In genomic region chr22:19479358-19480172, GRCh38 we compare ENCODE assay signal across 8 cellular contexts. TPM values are rescaled to one million over a fixed set of nuclear protein-coding genes. Genes with fewer than 3 reads are reported as not detected.
DNase-seq lines count a peak whose midpoint lies in the region; ATAC-seq and TF ChIP-seq lines count a peak whose summit lies in the region.

Gene CDC45, plus strand, starts transcription at chr22:19479920. Its CDS starts 49 bp downstream, at chr22:19479969.

- H3K36me3 Mint-ChIP-seq in natural killer cell: no peaks in the 10 kb centered on the region

- peak; percentile 90 to 96 (median 90) for ATAC-seq in natural killer cell

- no peaks in the 10 kb centered on the region for H3K27me3 ChIP-seq in H7 (ENCODE audit: control insufficient read depth, insufficient read depth, low read length)

- TF ChIP-seq CTCF in natural killer cell (IDR thresholded peaks at IDR 0.05): no peak

- intact Hi-C loops in natural killer cell (cut with micrococcal nuclease): loop anchor here (1.0 to 10.0 kb wide), 9 partner anchors 47 to 357 kb away; partner anchors contain the start of genes CLTCL1, DGCR2, ESS2 and MRPL40

- peaks cover 28 to 42% of the 10 kb centered on the region in 2 donors for H3K4me1 Mint-ChIP-seq in natural killer cell

- H3K4me3 ChIP-seq in H7 (ENCODE audit: insufficient read depth, low read depth, low read length): peak within 1 kb of the TSS; percentile 88

- peak within 1 kb of the TSS; percentile 98 for H3K4me3 Mint-ChIP-seq in natural killer cell

- peak; percentile 99 for DNase-seq in ELF-1 (ENCODE audit: low read depth, low spot score)
- peak; percentile 97 for DNase-seq in H7
- DNase-seq in M059J (ENCODE audit: low read depth): peak; percentile 96
- DNase-seq in SHP77 (lab: John Stamatoyannopoulos, UW): peak; percentile 97 to 98
- peak; percentile 90 for DNase-seq in activated effector memory CD4-positive, alpha-beta T cell treated with Interleukin-2 at 50 U/mL for 16 hours
- peak; percentile 99 for DNase-seq in fibroblast of peridontal ligament (ENCODE audit: extremely low read depth)
- DNase-seq in natural killer cell: peak; percentile 88
- peak; percentile 96 for DNase-seq in stimulated activated naive CD4-positive, alpha-beta T cell treated with Interleukin-2 at 50 U/mL for 16 hours (lab: John Stamatoyannopoulos, UW)

- peak within 1 kb of the TSS; percentile 99 for H3K27ac Mint-ChIP-seq in natural killer cell

- H3K9me3 Mint-ChIP-seq in natural killer cell: no peaks in the 10 kb centered on the region

- H3K36me3 ChIP-seq in H7 (replicated peaks; ENCODE audit: control insufficient read depth, insufficient read depth, low read length): peaks cover 9% of the 10 kb centered on the region

- no peaks in the 10 kb centered on the region for H3K27me3 Mint-ChIP-seq in natural killer cell (ENCODE audit: low read depth in 2 of 2)

RNA-seq across cellular contexts. Expression of gene CDC45, which starts in this region (rescaled TPM):
- 35.8 and 36.8 TPM in 2 replicates for total RNA-seq in H7 (2014; rRNA removed; shearing (Covaris generic))
- total RNA-seq in M059J (2014; rRNA removed; shearing (Covaris generic)): 26.1 and 32.2 TPM in 2 replicates
- 1 to 10 TPM; 1.6 to 4.8 (median 3.3) TPM for total RNA-seq in natural killer cell

Comparison
In these comparisons a context has a peak if more than half of its experiments do, and no peak if none do; other contexts are left out.
1. Peak in every context shown above with its lines: DNase-seq, ATAC-seq and H3K4me3 ChIP-seq.